ENCODE assay signal across 17 cellular contexts in genomic region chr20:910840-911770, GRCh38. TPM values are rescaled to one million over a fixed set of nuclear protein-coding genes. Genes with fewer than 3 reads are reported as not detected.
DNase-seq lines count a peak whose midpoint lies in the region; ATAC-seq and TF ChIP-seq lines count a peak whose summit lies in the region.
"Had no signal": no experiment of that assay in that cellular context is flagged by ENCODE, and none has a peak within 500 bp of the region (broad histone marks: within the 10 kb centered on the region; RNA-seq: fewer than 3 reads in every experiment).

No MANE protein-coding gene starts in this region.

- 56 to 57% methylated on average over 13 of the region's 13 CpGs for WGBS in aorta, 2 donors

- POLR2A ChIA-PET in activated CD8-positive, alpha-beta T cell treated with anti-CD3 and anti-CD28 coated beads for 36 hours (lab: Charles Lee) = no interaction called here
- POLR2A ChIA-PET in activated CD8-positive, alpha-beta T cell treated with anti-CD3 and anti-CD28 coated beads, Interleukin-2, amount 10 ng/mL, durations not matched to agents 7 days and 5 days (lab: Charles Lee) = no interaction called here

- no peak overlapping the region for H3K4me3 ChIP-seq in choroid plexus epithelial cell (ENCODE audit: low read depth, low read length)
- H3K4me3 ChIP-seq in aorta (ENCODE audit: low read length in 2 of 2) = no peak overlapping the region
- H3K4me3 ChIP-seq: thoracic aorta had no signal

- peak; percentile 56 for ATAC-seq in activated CD8-positive, alpha-beta T cell treated with anti-CD3 and anti-CD28 coated beads for 36 hours
- ATAC-seq in activated CD8-positive, alpha-beta T cell treated with anti-CD3 and anti-CD28 coated beads, Interleukin-2, amount 10 ng/mL, durations not matched to agents 7 days and 5 days = no peak
- ATAC-seq in aorta (ENCODE audit: low FRiP score) = peak; percentile 71
- ATAC-seq in GM21529 (IDR thresholded peaks at IDR 0.05; ENCODE audit: unreplicated experiment) = no peak
- ATAC-seq: naive thymus-derived CD4-positive, alpha-beta T cell; SK-N-SH treated with all-trans-retinoic acid at 6 μM for 48 hours had no signal

- no peaks in the 10 kb centered on the region for H3K36me3 ChIP-seq in aorta (ENCODE audit: control insufficient read depth in 1 of 2, insufficient read depth in 2 of 2, low read length in 1 of 2)
- H3K36me3 ChIP-seq: thoracic aorta had no signal

- no peaks in the 10 kb centered on the region for H3K9me3 Mint-ChIP-seq in activated CD8-positive, alpha-beta T cell treated with anti-CD3 and anti-CD28 coated beads for 36 hours
- no peaks in the 10 kb centered on the region for H3K9me3 Mint-ChIP-seq in activated CD8-positive, alpha-beta T cell treated with anti-CD3 and anti-CD28 coated beads, Interleukin-2, amount 10 ng/mL, durations not matched to agents 7 days and 5 days (ENCODE audit: insufficient read depth)
- peaks cover 4% of the 10 kb centered on the region for H3K9me3 Mint-ChIP-seq in glutamatergic neuron (ENCODE audit: unreplicated experiment)
- H3K9me3 Mint-ChIP-seq: WTC11 had no signal

- peak; percentile 12 for DNase-seq in activated CD8-positive, alpha-beta T cell treated with anti-CD3 and anti-CD28 coated beads for 36 hours
- DNase-seq in activated CD8-positive, alpha-beta T cell treated with anti-CD3 and anti-CD28 coated beads, Interleukin-2, amount 10 ng/mL, durations not matched to agents 7 days and 5 days = no peak
- DNase-seq in choroid plexus epithelial cell (ENCODE audit: low read depth) (peak; percentile 45), myocyte (ENCODE audit: low read depth) (peak; percentile 47), aorta (peak; percentile 61 to 82), glutamatergic neuron (no peak), NCI-H526 treated with DMSO at 0.1 percent for 48 hours (lab: John Stamatoyannopoulos, UW) (no peak)
- DNase-seq: activated T-cell treated with anti-CD3 and anti-CD28 coated beads for 4 hours, foreskin melanocyte, NCI-H2171 treated with DMSO at 0.1 percent for 48 hours had no signal

- CTCF ChIA-PET in activated CD8-positive, alpha-beta T cell treated with anti-CD3 and anti-CD28 coated beads for 36 hours (lab: Charles Lee) = interaction anchor here (1.2 to 2.7 kb wide), 2 partner anchors 45 to 51 kb away, joined by 3 to 15 read pairs; no protein-coding TSS in a partner anchor
- CTCF ChIA-PET in activated CD8-positive, alpha-beta T cell treated with anti-CD3 and anti-CD28 coated beads, Interleukin-2, amount 10 ng/mL, durations not matched to agents 7 days and 5 days (lab: Charles Lee) = no interaction called here

- H3K27ac Mint-ChIP-seq in activated CD8-positive, alpha-beta T cell treated with anti-CD3 and anti-CD28 coated beads for 36 hours = no peak overlapping the region
- no peak overlapping the region for H3K27ac Mint-ChIP-seq in activated CD8-positive, alpha-beta T cell treated with anti-CD3 and anti-CD28 coated beads, Interleukin-2, amount 10 ng/mL, durations not matched to agents 7 days and 5 days
- no peak overlapping the region for H3K27ac Mint-ChIP-seq in glutamatergic neuron (ENCODE audit: unreplicated experiment)
- H3K27ac Mint-ChIP-seq: WTC11 had no signal

- no peaks in the 10 kb centered on the region for H3K9me3 ChIP-seq in aorta (ENCODE audit: control insufficient read depth, low read length)
- H3K9me3 ChIP-seq: thoracic aorta had no signal

- no peaks in the 10 kb centered on the region for H3K36me3 Mint-ChIP-seq in activated CD8-positive, alpha-beta T cell treated with anti-CD3 and anti-CD28 coated beads for 36 hours (ENCODE audit: low read depth)
- H3K36me3 Mint-ChIP-seq in activated CD8-positive, alpha-beta T cell treated with anti-CD3 and anti-CD28 coated beads, Interleukin-2, amount 10 ng/mL, durations not matched to agents 7 days and 5 days (ENCODE audit: low read depth) = no peaks in the 10 kb centered on the region
- peaks cover 4% of the 10 kb centered on the region for H3K36me3 Mint-ChIP-seq in glutamatergic neuron (ENCODE audit: unreplicated experiment)
- H3K36me3 Mint-ChIP-seq: naive thymus-derived CD4-positive, alpha-beta T cell; WTC11 had no signal

- H3K4me1 Mint-ChIP-seq in activated CD8-positive, alpha-beta T cell treated with anti-CD3 and anti-CD28 coated beads for 36 hours (ENCODE audit: low read depth) = no peaks in the 10 kb centered on the region
- no peaks in the 10 kb centered on the region for H3K4me1 Mint-ChIP-seq in activated CD8-positive, alpha-beta T cell treated with anti-CD3 and anti-CD28 coated beads, Interleukin-2, amount 10 ng/mL, durations not matched to agents 7 days and 5 days (ENCODE audit: low read depth)
- peaks cover 18% of the 10 kb centered on the region for H3K4me1 Mint-ChIP-seq in glutamatergic neuron (ENCODE audit: low read depth, unreplicated experiment)

- intact Hi-C loops in activated CD8-positive, alpha-beta T cell treated with anti-CD3 and anti-CD28 coated beads for 36 hours (cut with micrococcal nuclease) = no loop called here
- intact Hi-C loops in aorta (cut with DNase I) = no loop called here

- no peak overlapping the region for H3K4me3 Mint-ChIP-seq in activated CD8-positive, alpha-beta T cell treated with anti-CD3 and anti-CD28 coated beads for 36 hours
- no peak overlapping the region for H3K4me3 Mint-ChIP-seq in activated CD8-positive, alpha-beta T cell treated with anti-CD3 and anti-CD28 coated beads, Interleukin-2, amount 10 ng/mL, durations not matched to agents 7 days and 5 days
- no peak overlapping the region for H3K4me3 Mint-ChIP-seq in glutamatergic neuron (ENCODE audit: unreplicated experiment)
- H3K4me3 Mint-ChIP-seq: naive thymus-derived CD4-positive, alpha-beta T cell; WTC11 had no signal

- H3K27me3 Mint-ChIP-seq in activated CD8-positive, alpha-beta T cell treated with anti-CD3 and anti-CD28 coated beads for 36 hours = no peaks in the 10 kb centered on the region
- peaks cover 7% of the 10 kb centered on the region for H3K27me3 Mint-ChIP-seq in activated CD8-positive, alpha-beta T cell treated with anti-CD3 and anti-CD28 coated beads, Interleukin-2, amount 10 ng/mL, durations not matched to agents 7 days and 5 days (ENCODE audit: low read depth)
- peaks cover 17% of the 10 kb centered on the region for H3K27me3 Mint-ChIP-seq in glutamatergic neuron (ENCODE audit: unreplicated experiment)

- H3K27ac ChIP-seq in aorta (ENCODE audit: low read depth in 1 of 2, low read length in 2 of 2) = no peak overlapping the region

- no peak for TF ChIP-seq CTCF in activated CD8-positive, alpha-beta T cell treated with anti-CD3 and anti-CD28 coated beads for 36 hours (IDR thresholded peaks at IDR 0.05)
- no peak for TF ChIP-seq CTCF in choroid plexus epithelial cell (conservative IDR thresholded peaks at IDR 0.05; ENCODE audit: low read depth, low read length)
- no peak for TF ChIP-seq CTCF in glutamatergic neuron (IDR thresholded peaks at IDR 0.05; ENCODE audit: partially characterized antibody, unreplicated experiment)

- H3K27me3 ChIP-seq in aorta (ENCODE audit: control insufficient read depth in 1 of 2, insufficient read depth in 2 of 2, low read length in 1 of 2) = no peaks in the 10 kb centered on the region

- H3K4me1 ChIP-seq in aorta (ENCODE audit: control insufficient read depth in 1 of 2, insufficient read depth in 2 of 2, low read length in 2 of 2) = no peaks in the 10 kb centered on the region

RNA-seq across cellular contexts. Expression of gene ANGPT4, which starts 5.0 kb away (rescaled TPM):
- total RNA-seq in activated CD8-positive, alpha-beta T cell treated with anti-CD3 and anti-CD28 coated beads for 36 hours = not detected
- not detected for total RNA-seq in activated CD8-positive, alpha-beta T cell treated with anti-CD3 and anti-CD28 coated beads, Interleukin-2, amount 10 ng/mL, durations not matched to agents 7 days and 5 days
- total RNA-seq in myocyte = not detected in 2 replicates
- polyA plus RNA-seq in myocyte (2012) = not detected
- under 1 TPM; 0.19 to 0.33 TPM for total RNA-seq in aorta
- under 1 TPM in 1 of 2 donors, not detected in 1; 0.72 TPM for polyA plus RNA-seq in aorta
- total RNA-seq in glutamatergic neuron (ENCODE audit: unreplicated experiment) = 0.22 TPM
- total RNA-seq: A673; naive thymus-derived CD4-positive, alpha-beta T cell had no signal
- polyA plus RNA-seq: keratinocyte; naive thymus-derived CD4-positive, alpha-beta T cell had no signal

Comparison
In these comparisons a context has a peak if more than half of its experiments do, and no peak if none do; other contexts are left out.
1. ATAC-seq: peak in activated CD8-positive, alpha-beta T cell treated with anti-CD3 and anti-CD28 coated beads for 36 hours (single experiment) and aorta (single experiment); none in activated CD8-positive, alpha-beta T cell treated with anti-CD3 and anti-CD28 coated beads, Interleukin-2, amount 10 ng/mL, durations not matched to agents 7 days and 5 days (single experiment) and GM21529 (single experiment).
2. DNase-seq: peak in activated CD8-positive, alpha-beta T cell treated with anti-CD3 and anti-CD28 coated beads for 36 hours (single experiment), choroid plexus epithelial cell (single experiment), myocyte (single experiment) and aorta (2 of 2); none in activated CD8-positive, alpha-beta T cell treated with anti-CD3 and anti-CD28 coated beads, Interleukin-2, amount 10 ng/mL, durations not matched to agents 7 days and 5 days (single experiment), glutamatergic neuron (single experiment) and NCI-H526 treated with DMSO at 0.1 percent for 48 hours (single experiment).